1 cellular context compared by ENCODE assay signal in the genomic region with DNA sequence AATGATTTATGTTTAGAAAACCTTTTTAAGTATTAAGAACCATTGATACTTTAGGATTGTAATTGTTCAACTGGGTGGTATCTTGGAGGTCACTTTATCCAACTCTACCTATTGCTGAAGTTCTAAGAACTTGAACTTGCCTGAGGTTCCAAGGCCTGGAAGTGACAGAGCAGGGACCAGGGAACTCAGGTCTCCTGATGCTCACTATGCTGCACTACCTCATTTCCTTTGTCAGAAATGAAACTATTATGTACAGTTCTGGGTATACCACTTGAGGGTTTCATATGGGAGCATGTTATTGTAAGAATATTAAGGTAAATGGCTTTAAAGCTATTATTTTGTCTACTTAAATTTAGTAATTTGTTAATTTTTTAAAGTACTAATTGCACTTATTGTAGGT.
A peak's percentile ranks its signal among the peaks of the same experiment; 100 is the strongest.
TF ChIP-seq lines count a peak whose summit lies in the region.

No MANE protein-coding gene starts in this region.

TF ChIP-seq in K562, 482 proteins besides CTCF, POLR2A, EP300 and RAD21:
- TF ChIP-seq, protein P1, sequence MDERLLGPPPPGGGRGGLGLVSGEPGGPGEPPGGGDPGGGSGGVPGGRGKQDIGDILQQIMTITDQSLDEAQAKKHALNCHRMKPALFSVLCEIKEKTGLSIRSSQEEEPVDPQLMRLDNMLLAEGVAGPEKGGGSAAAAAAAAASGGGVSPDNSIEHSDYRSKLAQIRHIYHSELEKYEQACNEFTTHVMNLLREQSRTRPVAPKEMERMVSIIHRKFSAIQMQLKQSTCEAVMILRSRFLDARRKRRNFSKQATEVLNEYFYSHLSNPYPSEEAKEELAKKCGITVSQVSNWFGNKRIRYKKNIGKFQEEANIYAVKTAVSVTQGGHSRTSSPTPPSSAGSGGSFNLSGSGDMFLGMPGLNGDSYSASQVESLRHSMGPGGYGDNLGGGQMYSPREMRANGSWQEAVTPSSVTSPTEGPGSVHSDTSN (CRISPR knock-in tag; IDR thresholded peaks at IDR 0.05; ENCODE audit: low read depth), result no peak
- TF ChIP-seq, protein P1 (tag; conservative IDR thresholded peaks at IDR 0.05; ENCODE audit: low read depth), result 0 out of 2 replicates have a peak, but pooled peaks have one; percentile 16
- TF ChIP-seq RBBP5 (IDR thresholded peaks at IDR 0.05; ENCODE audit: borderline replicate concordance, insufficient read depth, low read length, poor library complexity, severe bottlenecking), result no peak
